21 cellular contexts compared by ENCODE assay signal in genomic region chr1:195604287-195604686, GRCh38.
DNase-seq lines count a peak whose midpoint lies in the region; ATAC-seq, FAIRE-seq and TF ChIP-seq lines count a peak whose summit lies in the region.
"Had no signal": no experiment of that assay in that cellular context is flagged by ENCODE, and none has a peak within 500 bp of the region (broad histone marks: within the 10 kb centered on the region; RNA-seq: fewer than 3 reads in every experiment).

No MANE protein-coding gene starts in this region.

- H3K9ac ChIP-seq in IMR-90 (ENCODE audit: low read depth, low read length) (no peak overlapping the region), mammary epithelial cell (ENCODE audit: insufficient read depth, low read length) (no peak overlapping the region)

- no peaks in the 10 kb centered on the region for H4K20me1 ChIP-seq in IMR-90 (ENCODE audit: insufficient read depth, low read length)
- H4K20me1 ChIP-seq in mammary epithelial cell (ENCODE audit: insufficient read depth, low read length): no peaks in the 10 kb centered on the region

- H4K5ac ChIP-seq in IMR-90 (ENCODE audit: low read depth, low read length): no peak overlapping the region; the same call in 1 of the 2 replicates

- H3K4me1 ChIP-seq in IMR-90 (ENCODE audit: control insufficient read depth, insufficient read depth, low read length) (no peaks in the 10 kb centered on the region), mammary epithelial cell (ENCODE audit: insufficient read depth, low read length) (no peaks in the 10 kb centered on the region)
- H3K4me1 ChIP-seq: HAP-1, tibial artery had no signal

- FAIRE-seq in D721Med (lab: Jason Lieb, UNC): peak; percentile 87
- FAIRE-seq: GM12891 had no signal

- no peaks in the 10 kb centered on the region for H3K36me3 Mint-ChIP-seq in activated naive CD4-positive, alpha-beta T cell treated with anti-CD3 and anti-CD28 coated beads for 36 hours (ENCODE audit: low read depth)
- H3K36me3 Mint-ChIP-seq: activated naive CD8-positive, alpha-beta T cell; CD4-positive, CD25-positive, alpha-beta regulatory T cell; stimulated activated memory B cell treated with anti-CD40 and anti-IgM and Interleukin-4, amounts not matched to agents 10 μg/mL and 1 μg/mL and 100 μg/mL, for 72 hours had no signal

- H3K36me3 ChIP-seq in IMR-90 (ENCODE audit: control insufficient read depth, insufficient read depth, low read length): no peaks in the 10 kb centered on the region
- H3K36me3 ChIP-seq in mammary epithelial cell (ENCODE audit: insufficient read depth, low read length): no peaks in the 10 kb centered on the region
- H3K36me3 ChIP-seq: HAP-1, tibial artery had no signal

- TF ChIP-seq CTCF in D721Med (IDR thresholded peaks at IDR 0.05; ENCODE audit: insufficient read depth, missing control alignments): no peak
- TF ChIP-seq CTCF in IMR-90 (conservative IDR thresholded peaks at IDR 0.05; ENCODE audit: low read depth, low read length): no peak
- TF ChIP-seq CTCF in mammary epithelial cell (conservative IDR thresholded peaks at IDR 0.05 in 1 of 2, IDR thresholded peaks at IDR 0.05 in 1 of 2; ENCODE audit: extremely low read depth in 1 of 2, insufficient read depth in 1 of 2, low read depth in 1 of 2, low read length in 2 of 2): no peak
- TF ChIP-seq CTCF in GM13977 (IDR thresholded peaks at IDR 0.05; ENCODE audit: extremely low read depth, insufficient read depth, missing control alignments): no peak

- H3K9me3 Mint-ChIP-seq in activated naive CD4-positive, alpha-beta T cell treated with anti-CD3 and anti-CD28 coated beads for 36 hours: peaks cover 5% of the 10 kb centered on the region

- H3K4ac ChIP-seq in IMR-90 (ENCODE audit: low read depth, low read length): peak overlapping the region; percentile 52; the same call in 1 of the 2 replicates

- TF ChIP-seq POLR2A in IMR-90 (IDR thresholded peaks at IDR 0.05; ENCODE audit: low read depth, low read length): no peak

- H3K27ac ChIP-seq in IMR-90 (ENCODE audit: insufficient read depth, low read length) (peak overlapping the region; percentile 29; the same call in 1 of the 2 replicates), mammary epithelial cell (ENCODE audit: insufficient read depth, low read depth, low read length) (no peak overlapping the region)
- H3K27ac ChIP-seq: tibial artery had no signal

- DNase-seq in D721Med (ENCODE audit: insufficient read length, low spot score) (no peak), IMR-90 (peak; percentile 93), mammary epithelial cell (peak; percentile 56), non-pigmented ciliary epithelial cell (ENCODE audit: low read depth) (peak; percentile 13), GM13977 (ENCODE audit: low spot score) (no peak)
- no peak for DNase-seq in activated naive CD4-positive, alpha-beta T cell treated with anti-CD3 and anti-CD28 coated beads for 36 hours
- DNase-seq in effector CD8-positive, alpha-beta T cell (lab: John Stamatoyannopoulos, UW): no peak
- DNase-seq: activated CD4-positive, alpha-beta T cell treated with anti-CD3 and anti-CD28 coated beads, Interleukin-2, amount 50 U/mL, for 48 hours; activated T-cell treated with anti-CD3 and anti-CD28 coated beads, Interleukin-2, amount 50 U/mL, for 24 hours; CD4-positive, CD25-positive, alpha-beta regulatory T cell; endodermal cell; naive thymus-derived CD4-positive, alpha-beta T cell; NCI-H2081; OCI-M1; tibial artery had no signal

- POLR2A ChIA-PET in IMR-90 (lab: Charles Lee; ENCODE audit: unreplicated experiment): no interaction called here

- H3K79me1 ChIP-seq in IMR-90 (ENCODE audit: low read depth in 1 of 2, low read length in 2 of 2): no peaks in the 10 kb centered on the region

- no peaks in the 10 kb centered on the region for H3K4me1 Mint-ChIP-seq in activated naive CD4-positive, alpha-beta T cell treated with anti-CD3 and anti-CD28 coated beads for 36 hours (ENCODE audit: low read depth)
- H3K4me1 Mint-ChIP-seq: CD4-positive, CD25-positive, alpha-beta regulatory T cell; endodermal cell; naive thymus-derived CD4-positive, alpha-beta T cell; stimulated activated memory B cell treated with anti-CD40 and anti-IgM and Interleukin-4, amounts not matched to agents 10 μg/mL and 1 μg/mL and 100 μg/mL, for 72 hours had no signal

- peak; percentile 76 for ATAC-seq in IMR-90 (ENCODE audit: low read depth)
- no peak for ATAC-seq in HG02623 (IDR thresholded peaks at IDR 0.05; ENCODE audit: unreplicated experiment)
- ATAC-seq: naive thymus-derived CD4-positive, alpha-beta T cell; stimulated activated memory B cell treated with anti-CD40 and anti-IgM and Interleukin-4, amounts not matched to agents 10 μg/mL and 1 μg/mL and 100 μg/mL, for 72 hours had no signal

- CTCF ChIA-PET in IMR-90 (lab: Yijun Ruan, JAX): no interaction called here
- CTCF ChIA-PET in mammary epithelial cell (lab: Charles Lee; ENCODE audit: low non-redundant PET): no interaction called here
- CTCF ChIA-PET in activated naive CD4-positive, alpha-beta T cell treated with anti-CD3 and anti-CD28 coated beads for 36 hours (lab: Charles Lee): no interaction called here

- H3K18ac ChIP-seq in IMR-90 (ENCODE audit: low read depth, low read length): peak overlapping the region; percentile 24; the same call in 1 of the 2 replicates

- H3K9me1 ChIP-seq in IMR-90 (ENCODE audit: insufficient read depth, low read length): no peaks in the 10 kb centered on the region

- H3K27ac Mint-ChIP-seq in activated naive CD4-positive, alpha-beta T cell treated with anti-CD3 and anti-CD28 coated beads for 36 hours: no peak overlapping the region
- H3K27ac Mint-ChIP-seq: activated naive CD8-positive, alpha-beta T cell; activated T-cell treated with anti-CD3 and anti-CD28 coated beads, Interleukin-2, amount 50 U/mL, for 24 hours; CD4-positive, CD25-positive, alpha-beta regulatory T cell; endodermal cell; naive thymus-derived CD4-positive, alpha-beta T cell; stimulated activated memory B cell treated with anti-CD40 and anti-IgM and Interleukin-4, amounts not matched to agents 10 μg/mL and 1 μg/mL and 100 μg/mL, for 72 hours had no signal

- 0 out of 2 replicates have a peak overlapping the region, but pooled peaks have one; percentile 12 for H3K14ac ChIP-seq in IMR-90 (replicated peaks; ENCODE audit: low read depth, low read length)

- H3K27me3 Mint-ChIP-seq in activated naive CD4-positive, alpha-beta T cell treated with anti-CD3 and anti-CD28 coated beads for 36 hours (ENCODE audit: low read depth): no peaks in the 10 kb centered on the region
- H3K27me3 Mint-ChIP-seq: activated naive CD8-positive, alpha-beta T cell; activated T-cell treated with anti-CD3 and anti-CD28 coated beads, Interleukin-2, amount 50 U/mL, for 24 hours; CD4-positive, CD25-positive, alpha-beta regulatory T cell; naive thymus-derived CD4-positive, alpha-beta T cell; stimulated activated memory B cell treated with anti-CD40 and anti-IgM and Interleukin-4, amounts not matched to agents 10 μg/mL and 1 μg/mL and 100 μg/mL, for 72 hours had no signal

- in situ Hi-C loops in IMR-90 (cut with MboI; ENCODE audit: low sequenced_read_pairs) (no loop called here), mammary epithelial cell (cut with MboI; ENCODE audit: low sequenced_read_pairs in 2 of 2) (no loop called here), GM13977 (cut with MboI; ENCODE audit: low pct_unique_long_range_greater_than_20kb, low sequenced_read_pairs, unreplicated experiment) (no loop called here)

- no CpG with 5 or more reads among the region's 1 CpG for WGBS in IMR-90 (ENCODE audit: extremely low coverage in 2 of 2, insufficient read length in 1 of 2), 2 experiments
- 21% methylated on average over 1 of the region's 1 CpG for WGBS in mammary epithelial cell (ENCODE audit: low coverage, missing lambda C conversion rate)

- H2BK20ac ChIP-seq in IMR-90 (ENCODE audit: low read depth, low read length): peak overlapping the region; percentile 83; the same call in 1 of the 2 replicates

- H3K23ac ChIP-seq in IMR-90 (ENCODE audit: low read depth, low read length): peak overlapping the region; percentile 10; the same call in 1 of the 2 replicates

- TF ChIP-seq RAD21 in IMR-90 (IDR thresholded peaks at IDR 0.05; ENCODE audit: low read length): no peak

- H2AK5ac ChIP-seq in IMR-90 (ENCODE audit: low read depth, low read length): no peak overlapping the region

- BruUV-seq in IMR-90 (replicated peaks; lab: Mats Ljungman, UMichigan): no TSS peak
- BruUV-seq in mammary epithelial cell (replicated peaks; lab: Mats Ljungman, UMichigan): no TSS peak

- H2AFZ ChIP-seq in IMR-90 (replicated peaks; ENCODE audit: low read length, poor library complexity) (no peak overlapping the region), mammary epithelial cell (ENCODE audit: low read depth, low read length) (no peak overlapping the region)

- no peaks in the 10 kb centered on the region for H3K9me3 ChIP-seq in IMR-90 (ENCODE audit: control insufficient read depth, insufficient read depth, low read length)
- no peaks in the 10 kb centered on the region for H3K9me3 ChIP-seq in mammary epithelial cell (replicated peaks; ENCODE audit: insufficient read depth, low read length)
- H3K9me3 ChIP-seq: HAP-1 had no signal

- no peak overlapping the region for H2BK15ac ChIP-seq in IMR-90 (ENCODE audit: low read depth, low read length)

- intact Hi-C loops in IMR-90 (cut with micrococcal nuclease): loop anchor here (5.0 kb wide), 1 partner anchor 58 kb away; no protein-coding TSS in a partner anchor
- intact Hi-C loops in mammary epithelial cell (cut with micrococcal nuclease): loop anchor here (10.0 kb wide), 1 partner anchor 61 kb away; no protein-coding TSS in a partner anchor
- intact Hi-C loops in activated naive CD4-positive, alpha-beta T cell treated with anti-CD3 and anti-CD28 coated beads for 36 hours (cut with micrococcal nuclease): no loop called here

- peak overlapping the region; percentile 35 to 70; a peak in 3 of 4 replicates for H4K8ac ChIP-seq in IMR-90 (ENCODE audit: low read depth in 2 of 2, low read length in 2 of 2)

- peak overlapping the region; percentile 36; the same call in 1 of the 2 replicates for H3K4me2 ChIP-seq in IMR-90 (ENCODE audit: low read depth, low read length)
- no peak overlapping the region for H3K4me2 ChIP-seq in mammary epithelial cell (ENCODE audit: insufficient read depth, low read depth, low read length)

- no peaks in the 10 kb centered on the region for H3K79me2 ChIP-seq in mammary epithelial cell (ENCODE audit: insufficient read depth, low read length)

- dilution Hi-C loops in IMR-90 (cut with HindIII; ENCODE audit: low sequenced_read_pairs, unreplicated experiment): no loop called here
- dilution Hi-C loops in mammary epithelial cell (cut with HindIII; ENCODE audit: low sequenced_read_pairs): no loop called here

- H3K4me3 ChIP-seq in IMR-90 (ENCODE audit: insufficient read depth, low read depth, low read length): no peak overlapping the region
- no peak overlapping the region for H3K4me3 ChIP-seq in mammary epithelial cell (replicated peaks in 1 of 3; ENCODE audit: insufficient read depth in 1 of 3, low read depth in 2 of 3, low read length in 3 of 3)
- H3K4me3 ChIP-seq: HAP-1, lung, tibial artery had no signal

- peak overlapping the region; percentile 41; the same call in 1 of the 2 replicates for H3K56ac ChIP-seq in IMR-90 (ENCODE audit: extremely low read depth, insufficient read depth, low read length)

- H4K91ac ChIP-seq in IMR-90 (ENCODE audit: insufficient read depth, low read depth, low read length): peak overlapping the region; percentile 48; the same call in 1 of the 2 replicates

- H2BK5ac ChIP-seq in IMR-90 (ENCODE audit: low read depth, low read length, poor library complexity, severe bottlenecking): peak overlapping the region; percentile 77

- H3K4me3 Mint-ChIP-seq in activated naive CD4-positive, alpha-beta T cell treated with anti-CD3 and anti-CD28 coated beads for 36 hours: no peak overlapping the region
- H3K4me3 Mint-ChIP-seq: activated naive CD8-positive, alpha-beta T cell; activated T-cell treated with anti-CD3 and anti-CD28 coated beads, Interleukin-2, amount 50 U/mL, for 24 hours; CD4-positive, CD25-positive, alpha-beta regulatory T cell; endodermal cell; naive thymus-derived CD4-positive, alpha-beta T cell; stimulated activated memory B cell treated with anti-CD40 and anti-IgM and Interleukin-4, amounts not matched to agents 10 μg/mL and 1 μg/mL and 100 μg/mL, for 72 hours had no signal

- H2AK9ac ChIP-seq in IMR-90 (replicated peaks; ENCODE audit: low read depth, low read length, poor library complexity): no peak overlapping the region

- H3K27me3 ChIP-seq in IMR-90 (ENCODE audit: control insufficient read depth, insufficient read depth, low read length) (no peaks in the 10 kb centered on the region), mammary epithelial cell (ENCODE audit: insufficient read depth, low read length) (no peaks in the 10 kb centered on the region)
- H3K27me3 ChIP-seq: tibial artery had no signal

- H2BK120ac ChIP-seq in IMR-90 (ENCODE audit: low read depth, low read length): peak overlapping the region; percentile 94

Comparison
In these comparisons a context has a peak if more than half of its experiments do, and no peak if none do; other contexts are left out.
1. DNase-seq: peak in IMR-90 (single experiment), mammary epithelial cell (single experiment) and non-pigmented ciliary epithelial cell (single experiment); none in D721Med (single experiment), GM13977 (single experiment), activated naive CD4-positive, alpha-beta T cell treated with anti-CD3 and anti-CD28 coated beads for 36 hours (single experiment) and effector CD8-positive, alpha-beta T cell (single experiment).